ENCODE assay signal across 8 cellular contexts in the genomic region with DNA sequence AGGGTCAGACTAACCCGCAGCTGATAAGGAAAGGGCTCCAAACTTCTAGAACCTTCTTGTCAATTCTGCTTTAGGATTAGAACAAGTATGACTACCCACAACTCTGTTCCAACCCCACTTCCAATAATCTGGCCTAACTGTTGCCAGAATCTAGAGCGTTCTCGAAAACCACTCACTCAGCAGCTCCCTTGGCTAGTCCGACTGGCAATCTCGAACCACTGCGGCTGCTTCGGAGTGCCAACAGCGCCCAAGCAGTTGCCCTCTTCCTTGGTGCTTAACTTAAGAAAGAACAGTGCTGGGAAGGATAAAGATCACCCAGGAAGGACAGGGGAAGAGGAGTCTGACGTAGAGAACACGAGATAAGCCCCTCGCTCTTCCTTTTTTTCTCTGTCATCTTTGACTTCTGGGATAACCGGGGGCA. TPM values are rescaled to one million over a fixed set of nuclear protein-coding genes. Genes with fewer than 3 reads are reported as not detected.
DNase-seq lines count a peak whose midpoint lies in the region; ATAC-seq, FAIRE-seq and TF ChIP-seq lines count a peak whose summit lies in the region.

No MANE protein-coding gene starts in this region.

- peak overlapping the region; percentile 90 for H3K4me2 ChIP-seq in OCI-LY1 (ENCODE audit: low read length)

- no peaks in the 10 kb centered on the region for H4K20me1 ChIP-seq in OCI-LY1 (ENCODE audit: insufficient read depth, low read length)

- no peaks in the 10 kb centered on the region for H3K9me3 Mint-ChIP-seq in type B pancreatic cell

- H3K27me3 ChIP-seq in OCI-LY1 (ENCODE audit: insufficient read depth, low read length) (no peaks in the 10 kb centered on the region), bronchial epithelial cell (ENCODE audit: control insufficient read depth, insufficient read depth, low read length) (no peaks in the 10 kb centered on the region), lung (ENCODE audit: control insufficient read depth, insufficient read depth) (no peaks in the 10 kb centered on the region)

- H3K36me3 Mint-ChIP-seq in type B pancreatic cell, result no peaks in the 10 kb centered on the region

- TF ChIP-seq CTCF in OCI-LY1 (IDR thresholded peaks at IDR 0.05; ENCODE audit: low read length) (no peak), bronchial epithelial cell (IDR thresholded peaks at IDR 0.05; ENCODE audit: insufficient read depth, low read length, severe bottlenecking) (no peak), lung (IDR thresholded peaks at IDR 0.05; ENCODE audit: control extremely low read depth, extremely low read depth) (no peak), type B pancreatic cell (conservative IDR thresholded peaks at IDR 0.05) (no peak)

- peaks cover 59% of the 10 kb centered on the region for H3K79me2 ChIP-seq in OCI-LY1 (ENCODE audit: insufficient read depth, low read length)

- peak overlapping the region; percentile 99 for H3K4me3 Mint-ChIP-seq in type B pancreatic cell

- H3K27ac ChIP-seq in OCI-LY1 (ENCODE audit: low read depth, low read length, poor library complexity, severe bottlenecking), result peak overlapping the region; percentile 80
- peak overlapping the region; percentile 78 to 92 for H3K27ac ChIP-seq in lung (ENCODE audit: low read depth in 1 of 2, low read length in 1 of 2)

- peak; percentile 23 for DNase-seq in bronchial epithelial cell (ENCODE audit: low read depth)
- no peak for DNase-seq in lung (ENCODE audit: low spot score)
- no peak for DNase-seq in type B pancreatic cell (ENCODE audit: extremely low spot score, unreplicated experiment)
- DNase-seq in AG08395 (ENCODE audit: low spot score), result no peak

- H3K36me3 ChIP-seq in ES-I3 (ENCODE audit: insufficient read depth, low read length) (peaks cover under 1% of the 10 kb centered on the region; the same call in 1 of the 2 replicates), OCI-LY1 (ENCODE audit: insufficient read depth, low read length) (peaks cover 15% of the 10 kb centered on the region; the same call in 1 of the 2 replicates), bronchial epithelial cell (ENCODE audit: control insufficient read depth, insufficient read depth, low read length) (no peaks in the 10 kb centered on the region), lung (ENCODE audit: control insufficient read depth in 2 of 2, insufficient read depth in 2 of 2, low read length in 2 of 2) (no peaks in the 10 kb centered on the region)

- no peak overlapping the region for H2AFZ ChIP-seq in OCI-LY1 (ENCODE audit: low read length)

- FAIRE-seq in bronchial epithelial cell (lab: Jason Lieb, UNC), result no peak

- no peaks in the 10 kb centered on the region for H3K27me3 Mint-ChIP-seq in type B pancreatic cell

- ATAC-seq in lung (ENCODE audit: insufficient read depth, low FRiP score) (no peak), GM21515 (IDR thresholded peaks at IDR 0.05; ENCODE audit: unreplicated experiment) (no peak), HG02642 (IDR thresholded peaks at IDR 0.05; ENCODE audit: poor library complexity, unreplicated experiment) (no peak)

- 3 to 8% methylated on average over 12 of the region's 12 CpGs for WGBS in lung, 2 donors

- H3K4me3 ChIP-seq in OCI-LY1 (ENCODE audit: low read depth, low read length, poor library complexity, severe bottlenecking) (peak overlapping the region; percentile 93), bronchial epithelial cell (ENCODE audit: low read depth, low read length) (peak overlapping the region; percentile 85), lung (peak overlapping the region; percentile 98)

- H3K27ac Mint-ChIP-seq in type B pancreatic cell, result peak overlapping the region; percentile 99

- H3K9ac ChIP-seq in ES-I3 (ENCODE audit: low read depth, low read length) (peak overlapping the region; percentile 93), OCI-LY1 (ENCODE audit: low read length) (peak overlapping the region; percentile 94)

- no peaks in the 10 kb centered on the region for H3F3A ChIP-seq in OCI-LY1 (ENCODE audit: insufficient read depth, low read length)

- peaks cover 26% of the 10 kb centered on the region for H3K4me1 Mint-ChIP-seq in type B pancreatic cell (ENCODE audit: unreplicated experiment)

- H3K9me2 ChIP-seq in OCI-LY1 (ENCODE audit: low read depth, low read length), result no peaks in the 10 kb centered on the region

- H3K4me1 ChIP-seq in ES-I3 (ENCODE audit: insufficient read depth, low read length) (peaks cover 18% of the 10 kb centered on the region), OCI-LY1 (ENCODE audit: insufficient read depth, low read length, severe bottlenecking) (peaks cover 44% of the 10 kb centered on the region), lung (ENCODE audit: control insufficient read depth in 2 of 2, insufficient read depth in 2 of 2, low read length in 2 of 2) (peaks cover 11 to 20% of the 10 kb centered on the region in 2 donors)

- H3K9me3 ChIP-seq in ES-I3 (ENCODE audit: control insufficient read depth, insufficient read depth, low read length) (no peaks in the 10 kb centered on the region), OCI-LY1 (ENCODE audit: low read length) (no peaks in the 10 kb centered on the region), lung (ENCODE audit: control insufficient read depth in 2 of 2, insufficient read depth in 1 of 2, low read length in 1 of 2) (no peaks in the 10 kb centered on the region)

RNA-seq across cellular contexts. Expression of gene DNAJC7, which starts 0.8 kb away (rescaled TPM):
- total RNA-seq in bronchial epithelial cell (47.7 and 77.2 TPM in 2 replicates), lung (10 to 100 TPM; 84.1 to 89.3 TPM), type B pancreatic cell (ENCODE audit: low replicate concordance) (77.3 and 88.7 TPM in 2 replicates)
- polyA plus RNA-seq in lung, result 10 to 100 TPM; 66.2 to 81.8 TPM

RNA-seq across cellular contexts. Expression of gene NKIRAS2, which starts 3.5 kb away (rescaled TPM):
- 13.7 and 31.1 TPM in 2 replicates for total RNA-seq in bronchial epithelial cell
- 10 to 100 TPM; 29.2 to 32.0 TPM for total RNA-seq in lung
- 10 to 100 TPM; 32.7 to 44.2 TPM for polyA plus RNA-seq in lung
- total RNA-seq in type B pancreatic cell (ENCODE audit: low replicate concordance), result 44.7 and 45.0 TPM in 2 replicates

RNA-seq across cellular contexts. Expression of gene C17orf113, which starts 34.0 kb away (rescaled TPM):
- total RNA-seq in bronchial epithelial cell, result 0.26 and 0.64 TPM in 2 replicates
- 1 to 10 TPM; 1.7 to 3.6 TPM for total RNA-seq in lung
- polyA plus RNA-seq in lung, result under 1 TPM; 0.38 to 0.71 TPM
- total RNA-seq in type B pancreatic cell (ENCODE audit: low replicate concordance), result 2.1 and 3.0 TPM in 2 replicates

RNA-seq across cellular contexts. Expression of gene CNP, which starts 49.8 kb away (rescaled TPM):
- total RNA-seq in bronchial epithelial cell, result 16.3 and 32.4 TPM in 2 replicates
- total RNA-seq in lung, result 10 to 100 TPM; 34.8 to 53.5 TPM
- 10 to 100 TPM; 32.3 to 33.1 TPM for polyA plus RNA-seq in lung
- total RNA-seq in type B pancreatic cell (ENCODE audit: low replicate concordance), result 60.0 and 84.3 TPM in 2 replicates
